In the genomic region with DNA sequence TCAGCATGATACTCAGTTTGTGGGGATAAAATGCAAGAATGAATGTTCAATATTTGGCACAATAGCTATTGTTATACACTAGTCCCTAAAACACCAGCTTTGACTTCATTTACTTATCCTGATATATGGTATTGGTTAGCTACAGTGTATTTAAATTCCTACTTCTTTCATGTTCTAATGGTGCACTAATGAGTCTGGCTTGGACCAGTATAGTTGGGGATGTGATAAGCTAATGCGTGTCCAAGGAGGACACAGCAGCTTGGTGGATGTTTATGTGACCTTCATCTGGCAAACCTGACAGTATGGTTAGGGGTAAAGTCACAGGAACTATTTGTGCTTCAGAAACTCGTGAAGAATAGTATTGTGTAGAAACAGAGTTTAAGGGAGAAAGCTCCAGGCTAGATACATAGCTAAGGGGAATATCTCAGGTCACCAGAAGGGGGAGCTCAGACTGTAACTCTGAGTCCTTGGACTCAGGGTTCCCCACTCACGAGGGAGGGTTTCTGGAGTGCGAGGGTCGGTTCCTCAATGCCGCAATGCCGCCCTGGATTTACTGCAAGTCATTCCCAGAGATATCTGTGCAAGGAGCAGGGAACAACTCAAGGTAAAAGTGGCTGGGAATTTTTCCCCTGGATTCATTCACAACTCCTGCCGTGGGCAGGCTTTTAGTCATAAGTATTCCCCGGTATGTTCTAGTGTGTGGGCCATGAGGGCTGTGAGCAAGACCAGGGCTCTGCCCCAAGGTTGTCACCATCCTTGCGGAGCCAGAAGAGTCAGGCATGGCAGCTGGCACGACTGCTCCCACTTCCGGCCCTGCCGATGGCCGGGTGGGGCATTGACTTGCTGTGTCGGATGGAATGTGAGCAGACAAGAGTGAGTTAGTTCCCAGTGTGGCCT, we compare ENCODE assay signal across 9 cellular contexts. TPM values are rescaled to one million over a fixed set of nuclear protein-coding genes. Genes with fewer than 3 reads are reported as not detected.
DNase-seq lines count a peak whose midpoint lies in the region; ATAC-seq and TF ChIP-seq lines count a peak whose summit lies in the region.
"Had no signal": no experiment of that assay in that cellular context is flagged by ENCODE, and none has a peak within 500 bp of the region (broad histone marks: within the 10 kb centered on the region; RNA-seq: fewer than 3 reads in every experiment).

No MANE protein-coding gene starts in this region.

- H3K79me1 ChIP-seq in mesendoderm (ENCODE audit: low read length), result no peaks in the 10 kb centered on the region

- H2AK5ac ChIP-seq in mesendoderm (ENCODE audit: low read length), result no peak overlapping the region

- H3K4me3 Mint-ChIP-seq in effector memory CD8-positive, alpha-beta T cell, result peak overlapping the region in 1 of 2 donors; percentile 5

- no peaks in the 10 kb centered on the region for H3K79me2 ChIP-seq in mesendoderm (ENCODE audit: control insufficient read depth, insufficient read depth, low read length)

- H3K27me3 ChIP-seq in mesendoderm (ENCODE audit: insufficient read depth, low read length, poor library complexity), result no peaks in the 10 kb centered on the region

- peaks cover 0 to 18% of the 10 kb centered on the region in 2 donors for H3K27me3 Mint-ChIP-seq in effector memory CD8-positive, alpha-beta T cell

- H3K56ac ChIP-seq in mesendoderm (ENCODE audit: low read length), result no peak overlapping the region

- H3K27ac ChIP-seq in RWPE1 (no peak overlapping the region), mesendoderm (ENCODE audit: low read depth, low read length) (no peak overlapping the region)

- DNase-seq in NCI-H2196 (lab: John Stamatoyannopoulos, UW; ENCODE audit: unreplicated experiment) (peak; percentile 4), NCI-H2196 treated with DMSO at 0.1 percent for 48 hours (lab: John Stamatoyannopoulos, UW; ENCODE audit: unreplicated experiment) (no peak), RWPE1 (ENCODE audit: low spot score) (peak; percentile 36), mesendoderm (peak; percentile 70), HPDE6-E6E7 (ENCODE audit: extremely low spot score) (no peak)
- peak; percentile 15 to 26 (median 17) for DNase-seq in effector memory CD8-positive, alpha-beta T cell

- no peak overlapping the region for H2BK15ac ChIP-seq in mesendoderm (replicated peaks; ENCODE audit: low read depth)

- no peak overlapping the region for H3K4me3 ChIP-seq in mesendoderm (ENCODE audit: low read length)

- no peak overlapping the region for H4K5ac ChIP-seq in mesendoderm (ENCODE audit: low read length)

- peak overlapping the region in 1 of 2 donors; percentile 49 for H3K27ac Mint-ChIP-seq in effector memory CD8-positive, alpha-beta T cell

- no peak overlapping the region for H3K18ac ChIP-seq in mesendoderm (ENCODE audit: low read length)

- H2BK120ac ChIP-seq in mesendoderm (ENCODE audit: low read depth, low read length), result no peak overlapping the region

- no peak overlapping the region for H3K4me2 ChIP-seq in mesendoderm (ENCODE audit: low read length)

- peaks cover 9 to 12% of the 10 kb centered on the region in 2 donors for H3K4me1 Mint-ChIP-seq in effector memory CD8-positive, alpha-beta T cell (ENCODE audit: low read depth in 2 of 2)

- POLR2A ChIA-PET in RWPE1 (lab: Yijun Ruan, JAX; ENCODE audit: low non-redundant PET), result no interaction called here

- no peak overlapping the region for H3K4ac ChIP-seq in mesendoderm (ENCODE audit: low read depth, low read length)

- no peaks in the 10 kb centered on the region for H3K36me3 ChIP-seq in mesendoderm (ENCODE audit: control insufficient read depth, insufficient read depth, low read length)

- ATAC-seq in HG02798 (IDR thresholded peaks at IDR 0.05; ENCODE audit: poor library complexity, unreplicated experiment), result peak; percentile 71
- ATAC-seq in effector memory CD8-positive, alpha-beta T cell (replicated peaks), result peak; percentile 58
- ATAC-seq in GM21381 (IDR thresholded peaks at IDR 0.05; ENCODE audit: unreplicated experiment), result no peak

- H3K23ac ChIP-seq in mesendoderm (ENCODE audit: low read length), result no peak overlapping the region

- no peak overlapping the region for H3K9ac ChIP-seq in mesendoderm (ENCODE audit: low read length)

- TF ChIP-seq CTCF in RWPE1 (conservative IDR thresholded peaks at IDR 0.05; ENCODE audit: low read depth), result peak; percentile 34

- H3K9me3 Mint-ChIP-seq in effector memory CD8-positive, alpha-beta T cell, result no peaks in the 10 kb centered on the region
- H3K9me3 Mint-ChIP-seq: CD4-positive, alpha-beta memory T cell had no signal

- no CpG with 5 or more reads among the region's 15 CpGs for WGBS in mesendoderm (ENCODE audit: extremely low coverage, insufficient coverage, low lambda C conversion rate)

- H3K4me1 ChIP-seq in mesendoderm (ENCODE audit: control insufficient read depth, low read depth, low read length), result no peaks in the 10 kb centered on the region

- H3K36me3 Mint-ChIP-seq in effector memory CD8-positive, alpha-beta T cell (ENCODE audit: insufficient read depth), result peaks cover 5% of the 10 kb centered on the region
- H3K36me3 Mint-ChIP-seq: CD4-positive, alpha-beta memory T cell had no signal

- no peak overlapping the region for H2BK5ac ChIP-seq in mesendoderm (ENCODE audit: low read length)

- CTCF ChIA-PET in RWPE1 (lab: Yijun Ruan, JAX), result interaction anchor here (0.5 to 1.9 kb wide), 6 partner anchors 14 to 350 kb away, joined by 3 to 11 read pairs (median 4); no protein-coding TSS in a partner anchor

- no peak overlapping the region for H4K8ac ChIP-seq in mesendoderm (ENCODE audit: low read depth, low read length)

RNA-seq across cellular contexts. Expression of gene IL1R2, which starts 14.5 kb away (rescaled TPM):
- 0.11 TPM for polyA plus RNA-seq in mesendoderm (2013, experiment 1 of 2)
- polyA plus RNA-seq in mesendoderm (2013, experiment 2 of 2), result 0.25 TPM

Comparison
In these comparisons a context has a peak if more than half of its experiments do, and no peak if none do; other contexts are left out.
1. DNase-seq: peak in NCI-H2196 (single experiment), RWPE1 (single experiment), effector memory CD8-positive, alpha-beta T cell (3 of 3) and mesendoderm (single experiment); none in NCI-H2196 treated with DMSO at 0.1 percent for 48 hours (single experiment) and HPDE6-E6E7 (single experiment).